ENCODE assay signal across 1 cellular context in the genomic region with DNA sequence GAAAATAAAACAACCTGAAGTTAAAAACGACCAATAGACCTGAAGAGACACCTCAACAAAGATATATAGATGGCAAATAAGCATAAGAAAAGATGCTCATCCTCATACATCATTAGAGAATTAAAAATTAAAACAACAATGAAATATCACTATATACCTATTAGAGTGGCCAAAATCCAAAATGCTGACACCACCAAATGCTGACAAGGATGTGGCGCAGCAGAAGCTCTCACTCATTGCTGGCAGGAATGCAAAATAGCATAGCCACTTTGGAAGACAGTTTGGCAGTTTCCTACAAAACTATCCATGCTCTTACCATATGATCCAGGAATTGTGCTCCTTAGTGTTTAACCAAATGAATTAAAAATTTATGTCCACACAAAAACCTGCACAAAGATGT.
TF ChIP-seq lines count a peak whose summit lies in the region.

No MANE protein-coding gene starts in this region.

TF ChIP-seq in HepG2, 621 proteins besides CTCF, POLR2A, EP300 and RAD21:
- TF ChIP-seq, protein P1, sequence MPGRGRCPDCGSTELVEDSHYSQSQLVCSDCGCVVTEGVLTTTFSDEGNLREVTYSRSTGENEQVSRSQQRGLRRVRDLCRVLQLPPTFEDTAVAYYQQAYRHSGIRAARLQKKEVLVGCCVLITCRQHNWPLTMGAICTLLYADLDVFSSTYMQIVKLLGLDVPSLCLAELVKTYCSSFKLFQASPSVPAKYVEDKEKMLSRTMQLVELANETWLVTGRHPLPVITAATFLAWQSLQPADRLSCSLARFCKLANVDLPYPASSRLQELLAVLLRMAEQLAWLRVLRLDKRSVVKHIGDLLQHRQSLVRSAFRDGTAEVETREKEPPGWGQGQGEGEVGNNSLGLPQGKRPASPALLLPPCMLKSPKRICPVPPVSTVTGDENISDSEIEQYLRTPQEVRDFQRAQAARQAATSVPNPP (CRISPR knock-in tag; IDR thresholded peaks at IDR 0.05): no peak
- TF ChIP-seq MAFK (conservative IDR thresholded peaks at IDR 0.05 in 1 of 2, IDR thresholded peaks at IDR 0.05 in 1 of 2; ENCODE audit: low read length in 2 of 2) (peak; percentile 28 to 67; a peak in 3 of 4 replicates), ZNF7 (CRISPR knock-in tag; IDR thresholded peaks at IDR 0.05) (peak; percentile 76)
